8 cellular contexts compared by ENCODE assay signal in the genomic region with DNA sequence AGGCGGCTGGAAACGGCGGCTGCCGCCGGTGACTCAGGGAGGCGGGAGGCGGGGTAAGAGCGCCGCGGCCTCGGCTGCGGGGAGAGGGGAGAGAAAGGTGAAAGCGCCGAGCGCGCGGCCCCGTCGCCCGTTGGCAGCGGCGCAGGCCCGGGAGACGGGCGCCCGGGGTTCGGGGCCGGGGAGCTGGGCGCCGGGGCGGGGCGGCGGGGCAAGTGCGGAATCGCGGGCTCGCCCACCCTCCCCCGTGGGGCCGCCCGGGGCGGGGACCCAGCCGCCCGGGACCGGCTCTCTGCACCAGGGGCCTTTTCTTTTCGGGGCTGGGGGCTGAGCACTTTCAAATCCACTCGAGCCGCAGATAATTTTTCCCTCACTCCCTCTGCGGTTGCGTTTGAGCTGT.
DNase-seq lines count a peak whose midpoint lies in the region; ATAC-seq and TF ChIP-seq lines count a peak whose summit lies in the region.

No MANE protein-coding gene starts in this region.

- H3K4me3 ChIP-seq in WERI-Rb-1 (ENCODE audit: low read depth, low read length) (peak overlapping the region; percentile 63), iPS DF 6.9 (ENCODE audit: low read length) (peak overlapping the region; percentile 65; the same call in 1 of the 2 replicates)

- peak; percentile 24 for ATAC-seq in GM21737 (IDR thresholded peaks at IDR 0.05; ENCODE audit: unreplicated experiment)

- H3K27ac ChIP-seq in C4-2B (peak overlapping the region; percentile 80), WERI-Rb-1 (peak overlapping the region; percentile 98), iPS DF 6.9 (ENCODE audit: low read length) (no peak overlapping the region), substantia nigra (ENCODE audit: low read depth, low read length, poor library complexity, severe bottlenecking) (peak overlapping the region; percentile 86)

- H3K27me3 ChIP-seq in WERI-Rb-1 (ENCODE audit: insufficient read depth, low read depth, severe bottlenecking) (no peaks in the 10 kb centered on the region), iPS DF 6.9 (ENCODE audit: control insufficient read depth, insufficient read depth, low read length) (no peaks in the 10 kb centered on the region)

- DNase-seq in WERI-Rb-1 = no peak
- DNase-seq in iPS DF 6.9 (ENCODE audit: low read depth, low spot score) = no peak
- DNase-seq in substantia nigra (lab: John Stamatoyannopoulos, UW) = peak in 5 of 49 donors; percentile 34 to 73 (median 41)
- no peak for DNase-seq in NCI-H2171 (lab: John Stamatoyannopoulos, UW)
- DNase-seq in activated effector memory CD4-positive, alpha-beta T cell treated with anti-CD3 and anti-CD28 coated beads, Interleukin-2, amount 50 U/mL, for 16 hours = no peak
- DNase-seq in AG08395 (ENCODE audit: low spot score) = no peak

- TF ChIP-seq CTCF in C4-2B (conservative IDR thresholded peaks at IDR 0.05) (no peak), WERI-Rb-1 (IDR thresholded peaks at IDR 0.05; ENCODE audit: low read depth, low read length) (no peak)

- H3K9me3 ChIP-seq in WERI-Rb-1 (ENCODE audit: severe bottlenecking) = peaks cover 9% of the 10 kb centered on the region
- no peaks in the 10 kb centered on the region; the same call in 1 of the 2 replicates for H3K9me3 ChIP-seq in iPS DF 6.9 (ENCODE audit: control insufficient read depth, insufficient read depth, low read length)

- WGBS in iPS DF 6.9 (ENCODE audit: insufficient coverage, insufficient read length) = no CpG with 5 or more reads among the region's 49 CpGs

- H3K4me1 ChIP-seq in iPS DF 6.9 (ENCODE audit: control insufficient read depth, insufficient read depth, low read length) = no peaks in the 10 kb centered on the region; the same call in 1 of the 2 replicates

- H3K36me3 ChIP-seq in WERI-Rb-1 (peaks cover 25% of the 10 kb centered on the region), iPS DF 6.9 (ENCODE audit: control insufficient read depth, insufficient read depth, low read length) (no peaks in the 10 kb centered on the region)
